ENCODE assay signal across 3 cellular contexts in genomic region chr1:70327306-70328076, GRCh38.
TF ChIP-seq lines count a peak whose summit lies in the region.

No MANE protein-coding gene starts in this region.

TF ChIP-seq in SK-N-SH, 30 proteins besides CTCF, POLR2A, EP300 and RAD21:
- 0 out of 2 replicates have a peak, but pooled peaks have one; percentile 6 for TF ChIP-seq JUND (IDR thresholded peaks at IDR 0.05)
- no peak for TF ChIP-seq TEAD4 (IDR thresholded peaks at IDR 0.05; ENCODE audit: borderline replicate concordance, insufficient read depth)
- no peak for TF ChIP-seq MAX (IDR thresholded peaks at IDR 0.05; ENCODE audit: low read depth)
- peak; percentile 24; the same call in 1 of the 2 replicates for TF ChIP-seq FOSL2 (IDR thresholded peaks at IDR 0.05; ENCODE audit: borderline replicate concordance, low read depth)
- no peak for TF ChIP-seq TCF12 (IDR thresholded peaks at IDR 0.05)
TF ChIP-seq in SK-N-SH: peak in this region for 2.

TF ChIP-seq in SK-N-SH treated with all-trans-retinoic acid at 6 μM for 48 hours, 23 proteins besides CTCF, POLR2A, EP300 and RAD21:
- TF ChIP-seq ZC3H10 (CRISPR knock-in tag; IDR thresholded peaks at IDR 0.05): no peak
- TF ChIP-seq POU6F1 (CRISPR knock-in tag; IDR thresholded peaks at IDR 0.05; ENCODE audit: borderline replicate concordance, low read depth): no peak
- TF ChIP-seq ZFP3 (CRISPR knock-in tag; IDR thresholded peaks at IDR 0.05): no peak
- no peak for TF ChIP-seq TSHZ2 (CRISPR knock-in tag; IDR thresholded peaks at IDR 0.05)
- no peak for TF ChIP-seq ISL1 (CRISPR knock-in tag; IDR thresholded peaks at IDR 0.05)

TF ChIP-seq in IMR-90, 13 proteins besides CTCF, POLR2A, EP300 and RAD21:
- TF ChIP-seq MXI1 (IDR thresholded peaks at IDR 0.05; ENCODE audit: borderline replicate concordance, low read depth, low read length) (no peak), NFE2L2 (IDR thresholded peaks at IDR 0.05; ENCODE audit: low read depth, low read length) (no peak), CEBPB (IDR thresholded peaks at IDR 0.05; ENCODE audit: low read depth, low read length) (no peak), MAFK (IDR thresholded peaks at IDR 0.05; ENCODE audit: low read depth, low read length) (no peak), SMC3 (IDR thresholded peaks at IDR 0.05; ENCODE audit: low read depth, low read length) (no peak), BHLHE40 (IDR thresholded peaks at IDR 0.05; ENCODE audit: low read depth, low read length) (no peak), CHD1 (IDR thresholded peaks at IDR 0.05; ENCODE audit: low read depth, low read length) (no peak), RFX5 (IDR thresholded peaks at IDR 0.05; ENCODE audit: low read depth, low read length) (no peak), MAZ (IDR thresholded peaks at IDR 0.05; ENCODE audit: borderline replicate concordance, low read depth, low read length) (no peak), ELK1 (IDR thresholded peaks at IDR 0.05; ENCODE audit: borderline replicate concordance, low read depth, low read length) (no peak), USF2 (IDR thresholded peaks at IDR 0.05; ENCODE audit: low read depth, low read length) (no peak), FOS (IDR thresholded peaks at IDR 0.05; ENCODE audit: low read depth, low read length) (no peak), RCOR1 (IDR thresholded peaks at IDR 0.05; ENCODE audit: insufficient replicate concordance, low read length) (no peak)
